ENCODE assay signal across 27 cellular contexts in genomic region chr12:25337916-25338315, GRCh38.
"Had no signal": no experiment of that assay in that cellular context is flagged by ENCODE, and none has a peak within 500 bp of the region (broad histone marks: within the 10 kb centered on the region; RNA-seq: fewer than 3 reads in every experiment).

No MANE protein-coding gene starts in this region.

- H3K9me3 ChIP-seq: lower lobe of right lung, ovary, psoas muscle, thoracic aorta, upper lobe of right lung, uterus had no signal

- H3K36me3 ChIP-seq: heart right ventricle, left ventricle myocardium inferior, lower lobe of right lung, ovary, spleen, thoracic aorta, tibial nerve, upper lobe of right lung, uterus had no signal

- H3K27me3 ChIP-seq: foreskin keratinocyte, ovary, spleen, tibial nerve, upper lobe of right lung, uterus had no signal

- H3K27ac ChIP-seq: dorsolateral prefrontal cortex, epithelial cell of prostate, foreskin keratinocyte, heart right ventricle, left ventricle myocardium inferior, lower lobe of right lung, ovary, psoas muscle, skin epidermis, spleen, thoracic aorta, tibial nerve, upper lobe of right lung, uterus had no signal

- H3K4me3 ChIP-seq: dorsolateral prefrontal cortex, heart right ventricle, left ventricle myocardium inferior, lower lobe of right lung, ovary, psoas muscle, skin epidermis, spleen, thoracic aorta, tibial nerve, upper lobe of right lung, uterus had no signal

- FAIRE-seq: colon, islet of Langerhans had no signal

- DNase-seq: dorsolateral prefrontal cortex; effector CD4-positive, alpha-beta T cell; foreskin keratinocyte; glutamatergic neuron; heart right ventricle; hippocampal formation; kidney glomerular epithelial cell; left colon; left ventricle myocardium inferior; lower lobe of right lung; natural killer cell; occipital lobe; ovary; posterior cingulate gyrus; psoas muscle; right cardiac atrium; spleen; stimulated activated CD4-positive, alpha-beta T cell treated with anti-CD3 and anti-CD28 coated beads, Interleukin-2, amount 100 ng/mL, for 48 hours; stimulated activated naive B cell treated with anti-CD40 and anti-IgM and Interleukin-4, amounts not matched to agents 10 μg/mL and 1 μg/mL and 100 μg/mL, for 72 hours; upper lobe of right lung; uterus had no signal

- H3K4me1 ChIP-seq: left ventricle myocardium inferior, uterus had no signal
